In genomic region chr9:99087462-99087861, GRCh38 we compare ENCODE assay signal across 7 cellular contexts.
"Had no signal": no experiment of that assay in that cellular context is flagged by ENCODE, and none has a peak within 500 bp of the region (broad histone marks: within the 10 kb centered on the region; RNA-seq: fewer than 3 reads in every experiment).

No MANE protein-coding gene starts in this region.

- H3K4me3 ChIP-seq: K562 had no signal

- DNase-seq: GM23248, GOT3, H7, HCEC 1CT had no signal

- ATAC-seq: HepG2, K562 had no signal

- H3K27ac ChIP-seq: HL-60 had no signal
